8 cellular contexts compared by ENCODE assay signal in the genomic region with DNA sequence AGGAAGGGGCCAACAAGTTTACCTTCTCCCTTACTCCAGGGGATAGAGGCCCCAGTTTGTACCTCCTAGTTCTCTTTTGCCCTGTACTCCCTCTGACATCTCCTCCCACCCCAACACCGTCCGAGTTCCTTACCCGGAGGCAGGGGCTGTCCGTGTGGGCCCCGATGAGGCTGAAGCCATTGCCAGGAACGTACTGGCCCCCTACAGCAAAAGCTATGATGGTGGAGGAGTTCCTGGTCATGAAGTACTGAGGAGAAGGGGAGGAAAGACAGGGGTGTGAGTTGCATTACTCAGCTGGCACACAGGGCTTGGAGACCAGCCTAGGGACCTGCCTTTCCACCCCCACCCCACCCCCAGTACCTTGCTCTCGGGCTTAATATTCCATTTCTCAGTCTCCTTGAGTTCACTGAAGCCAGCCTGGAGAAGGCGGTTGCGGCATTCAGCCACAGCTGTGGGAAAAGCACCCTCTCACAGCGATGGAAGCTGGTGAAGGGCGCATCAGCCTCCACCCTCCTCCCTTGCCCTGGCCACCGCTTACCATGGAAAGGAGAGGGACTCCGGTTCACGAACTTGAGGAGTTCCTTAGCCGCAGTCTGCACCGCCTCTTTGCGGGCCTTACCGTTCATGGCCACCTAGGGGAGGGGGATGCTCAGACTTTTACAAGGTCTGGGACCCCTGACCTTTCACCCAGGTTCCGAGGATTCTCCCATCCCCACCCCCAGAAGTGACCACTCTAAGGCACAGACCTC. TPM values are rescaled to one million over a fixed set of nuclear protein-coding genes. Genes with fewer than 3 reads are reported as not detected.
A peak's percentile ranks its signal among the peaks of the same experiment; 100 is the strongest.
DNase-seq lines count a peak whose midpoint lies in the region; FAIRE-seq and TF ChIP-seq lines count a peak whose summit lies in the region.

No MANE protein-coding gene starts in this region.

- no peak for TF ChIP-seq CTCF in WI38 (IDR thresholded peaks at IDR 0.05; ENCODE audit: low read depth, low read length)
- TF ChIP-seq CTCF in foreskin fibroblast (IDR thresholded peaks at IDR 0.05; ENCODE audit: low read depth, low read length): no peak

- DNase-seq in H7 (no peak), foreskin fibroblast (no peak), GM12891 (ENCODE audit: insufficient read length, low spot score) (no peak), NCI-H526 treated with DMSO at 0.1 percent for 48 hours (lab: John Stamatoyannopoulos, UW) (no peak), COLO829 (ENCODE audit: low spot score) (no peak), NCI-H2227 (lab: John Stamatoyannopoulos, UW; ENCODE audit: unreplicated experiment) (no peak)

- H3K36me3 ChIP-seq in H7 (replicated peaks; ENCODE audit: control insufficient read depth, insufficient read depth, low read length) (peaks cover 26% of the 10 kb centered on the region), skeletal muscle tissue (ENCODE audit: control insufficient read depth in 3 of 3, insufficient read depth in 3 of 3, low read length in 3 of 3) (peaks cover 41 to 45% (median 43%) of the 10 kb centered on the region in 3 donors)

- H3K27me3 ChIP-seq in H7 (ENCODE audit: control insufficient read depth, insufficient read depth, low read length) (no peaks in the 10 kb centered on the region; the same call in 1 of the 2 replicates), skeletal muscle tissue (ENCODE audit: control insufficient read depth in 3 of 3, insufficient read depth in 3 of 3, low read length in 3 of 3) (no peaks in the 10 kb centered on the region)

- peak overlapping the region; percentile 92 to 97 (median 93) for H3K9ac ChIP-seq in skeletal muscle tissue (ENCODE audit: low read depth in 1 of 3, low read length in 3 of 3)

- no peak for TF ChIP-seq POLR2A in GM12891 (IDR thresholded peaks at IDR 0.05; ENCODE audit: low read depth, low read length)

- peaks cover 13 to 25% (median 13%) of the 10 kb centered on the region in 3 donors for H3K4me1 ChIP-seq in skeletal muscle tissue (ENCODE audit: control insufficient read depth in 3 of 3, insufficient read depth in 3 of 3, low read length in 3 of 3)

- H3K4me3 ChIP-seq in H7 (ENCODE audit: insufficient read depth, low read depth, low read length): peak overlapping the region; percentile 86
- H3K4me3 ChIP-seq in WI38 (ENCODE audit: low read depth, low read length): peak overlapping the region; percentile 87
- H3K4me3 ChIP-seq in foreskin fibroblast (ENCODE audit: low read depth in 1 of 2, low read length in 2 of 2): peak overlapping the region; percentile 73 to 91
- H3K4me3 ChIP-seq in skeletal muscle tissue (ENCODE audit: low read length in 3 of 3): peak overlapping the region; percentile 83 to 92 (median 91)

- FAIRE-seq in GM12891 (lab: Jason Lieb, UNC): no peak

- peak overlapping the region; percentile 91 for H3K27ac ChIP-seq in skeletal muscle tissue (ENCODE audit: low read depth, low read length)

- H3K9me3 ChIP-seq in skeletal muscle tissue (ENCODE audit: control insufficient read depth in 3 of 3, low read length in 3 of 3): no peaks in the 10 kb centered on the region

TF ChIP-seq in GM12891, 5 proteins besides CTCF, POLR2A, EP300 and RAD21:
- TF ChIP-seq POLR2AphosphoS5 (IDR thresholded peaks at IDR 0.05; ENCODE audit: low read depth, low read length): no peak
TF ChIP-seq in GM12891: peak in this region for 0.

RNA-seq across cellular contexts. Expression of a gene that starts 1.0 kb away (rescaled TPM):
- total RNA-seq in H7 (2014; rRNA removed; shearing (Covaris generic)): 44.8 and 55.5 TPM in 2 replicates
- total RNA-seq in skeletal muscle tissue: 25.1 TPM
- 50.7 TPM for polyA plus RNA-seq in GM12891 (2012; ENCODE audit: low read depth, missing spikeins)

RNA-seq across cellular contexts. Expression of a gene that starts 31.5 kb away (rescaled TPM):
- total RNA-seq in H7 (2014; rRNA removed; shearing (Covaris generic)): 14.7 and 18.8 TPM in 2 replicates
- total RNA-seq in skeletal muscle tissue: 3,588 TPM
- not detected for polyA plus RNA-seq in GM12891 (2012; ENCODE audit: low read depth, missing spikeins)

RNA-seq across cellular contexts. Expression of a gene that starts 47.9 kb away (rescaled TPM):
- 25.3 and 27.4 TPM in 2 replicates for total RNA-seq in H7 (2014; rRNA removed; shearing (Covaris generic))
- total RNA-seq in skeletal muscle tissue: 95.5 TPM
- not detected for polyA plus RNA-seq in GM12891 (2012; ENCODE audit: low read depth, missing spikeins)

RNA-seq across cellular contexts. Expression of a gene that starts 54.2 kb away (rescaled TPM):
- total RNA-seq in H7 (2014; rRNA removed; shearing (Covaris generic)): not detected in 2 replicates
- not detected for total RNA-seq in skeletal muscle tissue
- not detected for polyA plus RNA-seq in GM12891 (2012; ENCODE audit: low read depth, missing spikeins)

Comparison
In these comparisons a context has a peak if more than half of its experiments do, and no peak if none do; other contexts are left out.
1. RNA of a gene that starts 31.5 kb away (total RNA-seq): 3,588 TPM in skeletal muscle tissue (single experiment); 14.7 to 18.8 TPM in H7; every median in the first group is over 100 times any median in the second.
2. Peak in every context shown above with its lines, with median percentiles within 50 percentile points of each other: H3K4me3 ChIP-seq.